ENCODE assay signal across 22 cellular contexts in genomic region chr17:11404877-11405276, GRCh38.
DNase-seq lines count a peak whose midpoint lies in the region; ATAC-seq, FAIRE-seq and TF ChIP-seq lines count a peak whose summit lies in the region.
"Had no signal": no experiment of that assay in that cellular context is flagged by ENCODE, and none has a peak within 500 bp of the region (broad histone marks: within the 10 kb centered on the region; RNA-seq: fewer than 3 reads in every experiment).

No MANE protein-coding gene starts in this region.

- no TSS peak for BruUV-seq in IMR-90 (replicated peaks; lab: Mats Ljungman, UMichigan)

- H2AK5ac ChIP-seq in IMR-90 (ENCODE audit: low read depth, low read length), result no peak overlapping the region

- no peak overlapping the region for H3K4me3 Mint-ChIP-seq in nephron progenitor cell
- H3K4me3 Mint-ChIP-seq in stimulated activated naive CD8-positive, alpha-beta T cell treated with anti-CD3 and anti-CD28 coated beads, Interleukin-15, amount 100 ng/mL, for 72 hours, result no peak overlapping the region
- H3K4me3 Mint-ChIP-seq: B cell; CD4-positive, alpha-beta T cell; CD8-positive, alpha-beta T cell had no signal

- no peak for TF ChIP-seq EP300 in A549 (IDR thresholded peaks at IDR 0.05)

- no peaks in the 10 kb centered on the region for H3K79me1 ChIP-seq in IMR-90 (ENCODE audit: low read depth in 1 of 2, low read length in 2 of 2)

- no peaks in the 10 kb centered on the region for H3F3A ChIP-seq in smooth muscle cell (ENCODE audit: low read depth)

- no peak overlapping the region for H3K23ac ChIP-seq in IMR-90 (ENCODE audit: low read depth, low read length)

- dilution Hi-C loops in IMR-90 (cut with HindIII; ENCODE audit: low sequenced_read_pairs, unreplicated experiment), result no loop called here

- no peak overlapping the region for H2AFZ ChIP-seq in IMR-90 (replicated peaks; ENCODE audit: low read length, poor library complexity)
- no peak overlapping the region for H2AFZ ChIP-seq in smooth muscle cell (ENCODE audit: low read depth)

- no peak for DNase-seq in A549 (ENCODE audit: low read depth in 1 of 2, low spot score in 1 of 2)
- DNase-seq in IMR-90, result no peak
- DNase-seq in nephron progenitor cell, result no peak
- DNase-seq in smooth muscle cell (lab: John Stamatoyannopoulos, UW; ENCODE audit: unreplicated experiment), result no peak
- DNase-seq in left ventricle myocardium superior, result no peak
- no peak for DNase-seq in stimulated activated naive CD8-positive, alpha-beta T cell treated with anti-CD3 and anti-CD28 coated beads, Interleukin-15, amount 100 ng/mL, for 72 hours
- DNase-seq in esophagus squamous epithelium (lab: John Stamatoyannopoulos, UW), result no peak
- DNase-seq: 8988T; AML-193; Caco-2; CD4-positive, alpha-beta T cell; CD8-positive, alpha-beta T cell; DMS79 treated with DMSO at 0.1 percent for 48 hours; GF-D8 had no signal

- in situ Hi-C loops in IMR-90 (cut with MboI; ENCODE audit: low sequenced_read_pairs), result no loop called here

- H3K36me3 ChIP-seq in IMR-90 (ENCODE audit: control insufficient read depth, insufficient read depth, low read length), result no peaks in the 10 kb centered on the region
- H3K36me3 ChIP-seq in smooth muscle cell (ENCODE audit: low read depth), result no peaks in the 10 kb centered on the region
- no peaks in the 10 kb centered on the region for H3K36me3 ChIP-seq in esophagus squamous epithelium
- H3K36me3 ChIP-seq: BLaER1 treated with 17β-estradiol and CSF1 and Interleukin-3, amounts not matched to agents 10 nM and 100 nM had no signal

- H3K56ac ChIP-seq in IMR-90 (ENCODE audit: extremely low read depth, insufficient read depth, low read length), result no peak overlapping the region

- no peak overlapping the region for H2BK5ac ChIP-seq in IMR-90 (ENCODE audit: low read depth, low read length, poor library complexity, severe bottlenecking)

- no peak overlapping the region for H3K9ac ChIP-seq in IMR-90 (ENCODE audit: low read depth, low read length)
- H3K9ac ChIP-seq in smooth muscle cell (ENCODE audit: low read depth), result no peak overlapping the region
- H3K9ac ChIP-seq: BLaER1 treated with 17β-estradiol and CSF1 and Interleukin-3, amounts not matched to agents 10 nM and 100 nM had no signal

- no peaks in the 10 kb centered on the region for H3K27me3 Mint-ChIP-seq in nephron progenitor cell (ENCODE audit: low read depth, poor library complexity)
- no peaks in the 10 kb centered on the region for H3K27me3 Mint-ChIP-seq in stimulated activated naive CD8-positive, alpha-beta T cell treated with anti-CD3 and anti-CD28 coated beads, Interleukin-15, amount 100 ng/mL, for 72 hours
- H3K27me3 Mint-ChIP-seq: B cell; CD4-positive, alpha-beta T cell had no signal

- no peak for TF ChIP-seq CTCF in A549 (IDR thresholded peaks at IDR 0.05)
- no peak for TF ChIP-seq CTCF in IMR-90 (conservative IDR thresholded peaks at IDR 0.05; ENCODE audit: low read depth, low read length)
- TF ChIP-seq CTCF in nephron progenitor cell (IDR thresholded peaks at IDR 0.05), result no peak
- TF ChIP-seq CTCF in smooth muscle cell (IDR thresholded peaks at IDR 0.05; ENCODE audit: borderline replicate concordance, insufficient read depth, poor library complexity, severe bottlenecking), result no peak
- no peak for TF ChIP-seq CTCF in esophagus squamous epithelium (IDR thresholded peaks at IDR 0.05)

- no peak for FAIRE-seq in A549 (lab: Jason Lieb, UNC)
- FAIRE-seq: A204.1, D721Med, G401.6, GM12891, GM19239 had no signal

- H3K27me3 ChIP-seq in IMR-90 (ENCODE audit: control insufficient read depth, insufficient read depth, low read length) (no peaks in the 10 kb centered on the region), smooth muscle cell (ENCODE audit: low read depth) (no peaks in the 10 kb centered on the region), esophagus squamous epithelium (no peaks in the 10 kb centered on the region)
- H3K27me3 ChIP-seq: BLaER1 treated with 17β-estradiol and CSF1 and Interleukin-3, amounts not matched to agents 10 nM and 100 nM had no signal

- no peak overlapping the region for H4K91ac ChIP-seq in IMR-90 (ENCODE audit: insufficient read depth, low read depth, low read length)

- H3K79me2 ChIP-seq in smooth muscle cell (ENCODE audit: low read depth), result no peaks in the 10 kb centered on the region

- no peak overlapping the region for H3K4ac ChIP-seq in IMR-90 (ENCODE audit: low read depth, low read length)

- H3K14ac ChIP-seq in IMR-90 (replicated peaks; ENCODE audit: low read depth, low read length), result no peak overlapping the region

- no peak overlapping the region for H4K5ac ChIP-seq in IMR-90 (ENCODE audit: low read depth, low read length)

- peaks cover 27% of the 10 kb centered on the region for H3K36me3 Mint-ChIP-seq in nephron progenitor cell (ENCODE audit: low read depth)
- H3K36me3 Mint-ChIP-seq: CD8-positive, alpha-beta T cell had no signal

- no peak overlapping the region for H2BK120ac ChIP-seq in IMR-90 (ENCODE audit: low read depth, low read length)

- CTCF ChIA-PET in A549 (lab: Yijun Ruan, JAX), result no interaction called here
- CTCF ChIA-PET in IMR-90 (lab: Yijun Ruan, JAX), result no interaction called here

- H3K4me2 ChIP-seq in A549 (no peak overlapping the region), IMR-90 (ENCODE audit: low read depth, low read length) (no peak overlapping the region), smooth muscle cell (peak overlapping the region; percentile 43)
- H3K4me2 ChIP-seq: BLaER1 treated with 17β-estradiol and CSF1 and Interleukin-3, amounts not matched to agents 10 nM and 100 nM had no signal

- no peak for TF ChIP-seq POLR2A in A549 (IDR thresholded peaks at IDR 0.05; ENCODE audit: low read length)
- TF ChIP-seq POLR2A in IMR-90 (IDR thresholded peaks at IDR 0.05; ENCODE audit: low read depth, low read length), result no peak
- no peak for TF ChIP-seq POLR2A in esophagus squamous epithelium (IDR thresholded peaks at IDR 0.05)

- H2BK20ac ChIP-seq in IMR-90 (ENCODE audit: low read depth, low read length), result no peak overlapping the region

- TF ChIP-seq RAD21 in A549 (conservative IDR thresholded peaks at IDR 0.05 in 1 of 2, IDR thresholded peaks at IDR 0.05 in 1 of 2) (no peak), IMR-90 (IDR thresholded peaks at IDR 0.05; ENCODE audit: low read length) (no peak)

- no peak overlapping the region for H3K4me3 ChIP-seq in A549
- H3K4me3 ChIP-seq in IMR-90 (ENCODE audit: insufficient read depth, low read depth, low read length), result no peak overlapping the region
- no peak overlapping the region for H3K4me3 ChIP-seq in smooth muscle cell
- H3K4me3 ChIP-seq in esophagus squamous epithelium, result no peak overlapping the region
- H3K4me3 ChIP-seq: BLaER1 treated with 17β-estradiol and CSF1 and Interleukin-3, amounts not matched to agents 10 nM and 100 nM had no signal

- no peaks in the 10 kb centered on the region for H3K4me1 ChIP-seq in A549
- no peaks in the 10 kb centered on the region for H3K4me1 ChIP-seq in IMR-90 (ENCODE audit: control insufficient read depth, insufficient read depth, low read length)
- no peaks in the 10 kb centered on the region for H3K4me1 ChIP-seq in smooth muscle cell (ENCODE audit: low read depth)
- no peaks in the 10 kb centered on the region for H3K4me1 ChIP-seq in esophagus squamous epithelium
- H3K4me1 ChIP-seq: BLaER1 treated with 17β-estradiol and CSF1 and Interleukin-3, amounts not matched to agents 10 nM and 100 nM; Caco-2 had no signal

- no peak overlapping the region for H2AK9ac ChIP-seq in IMR-90 (replicated peaks; ENCODE audit: low read depth, low read length, poor library complexity)

- H3K9me3 ChIP-seq in A549 (peaks cover 18% of the 10 kb centered on the region; the same call in 2 of the 3 replicates), IMR-90 (ENCODE audit: control insufficient read depth, insufficient read depth, low read length) (peaks cover 27% of the 10 kb centered on the region), smooth muscle cell (replicated peaks; ENCODE audit: low read depth) (peaks cover 13% of the 10 kb centered on the region), esophagus squamous epithelium (peaks cover 0 to 20% (median 11%) of the 10 kb centered on the region in 3 donors)
- H3K9me3 ChIP-seq: Caco-2 had no signal

- H3K9me3 Mint-ChIP-seq in nephron progenitor cell, result peaks cover 21% of the 10 kb centered on the region
- H3K9me3 Mint-ChIP-seq in stimulated activated naive CD8-positive, alpha-beta T cell treated with anti-CD3 and anti-CD28 coated beads, Interleukin-15, amount 100 ng/mL, for 72 hours, result peaks cover 16 to 18% of the 10 kb centered on the region in 2 donors
- H3K9me3 Mint-ChIP-seq: CD4-positive, alpha-beta T cell had no signal

- no peak overlapping the region for H4K8ac ChIP-seq in IMR-90 (ENCODE audit: low read depth in 2 of 2, low read length in 2 of 2)

- WGBS in A549 (ENCODE audit: missing lambda C conversion rate), result 5% methylated on average over 2 of the region's 2 CpGs
- WGBS in IMR-90 (ENCODE audit: extremely low coverage in 2 of 2, insufficient read length in 1 of 2), 2 experiments, result 67% methylated on average over 1 of the region's 2 CpGs; no CpG with 5 or more reads in 1 of the 2 experiments
- 36% methylated on average over 2 of the region's 2 CpGs for WGBS in smooth muscle cell (ENCODE audit: low lambda C conversion rate)
- WGBS in esophagus squamous epithelium, 2 donors, result 85 to 88% methylated on average over 2 of the region's 2 CpGs

- peaks cover 14% of the 10 kb centered on the region for H3K4me1 Mint-ChIP-seq in nephron progenitor cell
- H3K4me1 Mint-ChIP-seq in stimulated activated naive CD8-positive, alpha-beta T cell treated with anti-CD3 and anti-CD28 coated beads, Interleukin-15, amount 100 ng/mL, for 72 hours, result no peaks in the 10 kb centered on the region
- H3K4me1 Mint-ChIP-seq: B cell had no signal

- ATAC-seq in A549, result no peak
- no peak for ATAC-seq in IMR-90 (ENCODE audit: low read depth)
- ATAC-seq in left ventricle myocardium superior, result no peak
- ATAC-seq in stimulated activated naive CD8-positive, alpha-beta T cell treated with anti-CD3 and anti-CD28 coated beads, Interleukin-15, amount 100 ng/mL, for 72 hours, result no peak
- ATAC-seq: CD8-positive, alpha-beta T cell had no signal

- H4K20me1 ChIP-seq in IMR-90 (ENCODE audit: insufficient read depth, low read length) (no peaks in the 10 kb centered on the region), smooth muscle cell (ENCODE audit: low read depth) (no peaks in the 10 kb centered on the region)
- H4K20me1 ChIP-seq: BLaER1 treated with 17β-estradiol and CSF1 and Interleukin-3, amounts not matched to agents 10 nM and 100 nM had no signal

- H3K27ac ChIP-seq in A549 (no peak overlapping the region), IMR-90 (ENCODE audit: insufficient read depth, low read length) (no peak overlapping the region), smooth muscle cell (ENCODE audit: low read depth) (no peak overlapping the region), esophagus squamous epithelium (no peak overlapping the region)
- H3K27ac ChIP-seq: BLaER1 treated with 17β-estradiol and CSF1 and Interleukin-3, amounts not matched to agents 10 nM and 100 nM; C4-2B had no signal

- intact Hi-C loops in IMR-90 (cut with micrococcal nuclease), result no loop called here
- intact Hi-C loops in left ventricle myocardium superior (cut with micrococcal nuclease), result no loop called here
- intact Hi-C loops in esophagus squamous epithelium (cut with DNase I), result no loop called here

- no peak overlapping the region for H2BK15ac ChIP-seq in IMR-90 (ENCODE audit: low read depth, low read length)

- peak overlapping the region; percentile 31 for H3K27ac Mint-ChIP-seq in nephron progenitor cell
- peak overlapping the region in 1 of 2 donors; percentile 43 for H3K27ac Mint-ChIP-seq in stimulated activated naive CD8-positive, alpha-beta T cell treated with anti-CD3 and anti-CD28 coated beads, Interleukin-15, amount 100 ng/mL, for 72 hours
- H3K27ac Mint-ChIP-seq: B cell; CD4-positive, alpha-beta T cell; CD8-positive, alpha-beta T cell had no signal

- POLR2A ChIA-PET in A549 (lab: Yijun Ruan, JAX), result no interaction called here
- POLR2A ChIA-PET in IMR-90 (lab: Charles Lee; ENCODE audit: unreplicated experiment), result no interaction called here

- no peaks in the 10 kb centered on the region for H3K9me1 ChIP-seq in IMR-90 (ENCODE audit: insufficient read depth, low read length)

- no peak overlapping the region for H3K18ac ChIP-seq in IMR-90 (ENCODE audit: low read depth, low read length)
